Comparison of ENCODE assay signal across 16 cellular contexts in genomic region chr14:78491015-78491414, GRCh38.
DNase-seq lines count a peak whose midpoint lies in the region; ATAC-seq and TF ChIP-seq lines count a peak whose summit lies in the region.
"Had no signal": no experiment of that assay in that cellular context is flagged by ENCODE, and none has a peak within 500 bp of the region (broad histone marks: within the 10 kb centered on the region; RNA-seq: fewer than 3 reads in every experiment).

No MANE protein-coding gene starts in this region.

- H3K27ac ChIP-seq in endodermal cell (ENCODE audit: low read depth, low read length) = peak overlapping the region; percentile 83
- H3K27ac ChIP-seq: 22Rv1, BLaER1 had no signal

- no peaks in the 10 kb centered on the region for H3K9me3 ChIP-seq in endodermal cell (ENCODE audit: control insufficient read depth, low read length)
- H3K9me3 ChIP-seq in neuron (ENCODE audit: low read length) = no peaks in the 10 kb centered on the region
- H3K9me3 ChIP-seq: BLaER1, Caco-2 had no signal

- 87 to 89% methylated on average over 4 to 6 of the region's 6 CpGs for WGBS in endodermal cell (ENCODE audit: insufficient coverage in 1 of 2, insufficient read length in 1 of 2), 2 experiments

- no peaks in the 10 kb centered on the region for H3K36me3 Mint-ChIP-seq in brain
- H3K36me3 Mint-ChIP-seq in endodermal cell (ENCODE audit: low read depth) = no peaks in the 10 kb centered on the region
- H3K36me3 Mint-ChIP-seq in naive thymus-derived CD8-positive, alpha-beta T cell = no peaks in the 10 kb centered on the region
- H3K36me3 Mint-ChIP-seq: CD8-positive, alpha-beta memory T cell had no signal

- ATAC-seq in naive thymus-derived CD8-positive, alpha-beta T cell = no peak
- ATAC-seq: GM12878, GM23338 had no signal

- no peak overlapping the region for H3K4me3 ChIP-seq in endodermal cell (ENCODE audit: low read length)
- peak overlapping the region; percentile 10 for H3K4me3 ChIP-seq in neuron (ENCODE audit: low read length)
- H3K4me3 ChIP-seq: BLaER1, GM12878, GM23338 had no signal

- H3K4me1 Mint-ChIP-seq in brain = peaks cover 32% of the 10 kb centered on the region
- no peaks in the 10 kb centered on the region for H3K4me1 Mint-ChIP-seq in endodermal cell
- peaks cover 0 to 2% (median 0%) of the 10 kb centered on the region in 4 donors for H3K4me1 Mint-ChIP-seq in naive thymus-derived CD8-positive, alpha-beta T cell
- H3K4me1 Mint-ChIP-seq: CD8-positive, alpha-beta memory T cell had no signal

- H3K36me3 ChIP-seq in endodermal cell (ENCODE audit: control insufficient read depth, insufficient read depth, low read length) (no peaks in the 10 kb centered on the region), neuron (ENCODE audit: insufficient read depth, low read length) (no peaks in the 10 kb centered on the region)
- H3K36me3 ChIP-seq: BLaER1 had no signal

- H3K9ac ChIP-seq in endodermal cell (ENCODE audit: extremely low read depth, low read length, poor library complexity, severe bottlenecking) = no peak overlapping the region
- H3K9ac ChIP-seq: BLaER1 had no signal

- no peak overlapping the region for H3K4me3 Mint-ChIP-seq in brain
- no peak overlapping the region for H3K4me3 Mint-ChIP-seq in endodermal cell
- H3K4me3 Mint-ChIP-seq in naive thymus-derived CD8-positive, alpha-beta T cell = no peak overlapping the region
- H3K4me3 Mint-ChIP-seq: CD8-positive, alpha-beta memory T cell; GM23338; H9 had no signal

- peaks cover 0 to 2% (median 0%) of the 10 kb centered on the region in 5 experiments for H3K9me3 Mint-ChIP-seq in brain
- H3K9me3 Mint-ChIP-seq in endodermal cell = no peaks in the 10 kb centered on the region
- peaks cover 0 to 2% (median 0%) of the 10 kb centered on the region in 9 donors for H3K9me3 Mint-ChIP-seq in naive thymus-derived CD8-positive, alpha-beta T cell
- H3K9me3 Mint-ChIP-seq: CD8-positive, alpha-beta memory T cell; GM23338; H9 had no signal

- H3K27me3 ChIP-seq in endodermal cell (ENCODE audit: control insufficient read depth, insufficient read depth, low read length, poor library complexity, severe bottlenecking) (no peaks in the 10 kb centered on the region), neuron (ENCODE audit: insufficient read depth, low read length) (no peaks in the 10 kb centered on the region)
- H3K27me3 ChIP-seq: BLaER1 had no signal

- no peak overlapping the region for H2AFZ ChIP-seq in neuron (ENCODE audit: low read depth, low read length)
- H2AFZ ChIP-seq: GM23338 had no signal

- no peaks in the 10 kb centered on the region for H3K4me1 ChIP-seq in endodermal cell (ENCODE audit: control insufficient read depth, insufficient read depth, low read length)
- H3K4me1 ChIP-seq in neuron (ENCODE audit: insufficient read depth, low read length) = no peaks in the 10 kb centered on the region
- H3K4me1 ChIP-seq: BLaER1, Caco-2 had no signal

- H3K27ac Mint-ChIP-seq in brain = peak overlapping the region; percentile 58 to 88 (median 62)
- no peak overlapping the region for H3K27ac Mint-ChIP-seq in endodermal cell
- no peak overlapping the region for H3K27ac Mint-ChIP-seq in naive thymus-derived CD8-positive, alpha-beta T cell
- H3K27ac Mint-ChIP-seq: CD8-positive, alpha-beta memory T cell; GM23338; H9 had no signal

- H3K27me3 Mint-ChIP-seq in brain (no peaks in the 10 kb centered on the region), endodermal cell (ENCODE audit: insufficient read depth) (no peaks in the 10 kb centered on the region)
- peaks cover 0 to 6% (median 1%) of the 10 kb centered on the region in 5 donors for H3K27me3 Mint-ChIP-seq in naive thymus-derived CD8-positive, alpha-beta T cell
- H3K27me3 Mint-ChIP-seq: CD8-positive, alpha-beta memory T cell had no signal

- no peak for TF ChIP-seq CTCF in brain (conservative IDR thresholded peaks at IDR 0.05)
- TF ChIP-seq CTCF in endodermal cell (conservative IDR thresholded peaks at IDR 0.05) = no peak

- POLR2A ChIA-PET in naive thymus-derived CD8-positive, alpha-beta T cell (lab: Charles Lee) = no interaction called here

- peak in 2 of 3 experiments; percentile 27 to 68 for DNase-seq in NCI-H1417 (lab: John Stamatoyannopoulos, UW)
- DNase-seq in NCI-H1417 treated with DMSO at 0.1 percent for 48 hours (lab: John Stamatoyannopoulos, UW) = no peak
- DNase-seq in endodermal cell = no peak
- DNase-seq in NCI-H1694 treated with DMSO at 0.1 percent for 48 hours (lab: John Stamatoyannopoulos, UW) = no peak
- no peak for DNase-seq in cerebellar nuclear complex (lab: John Stamatoyannopoulos, UW)
- DNase-seq in naive thymus-derived CD8-positive, alpha-beta T cell = no peak
- DNase-seq: Caco-2; CD8-positive, alpha-beta memory T cell; DMS 273 treated with DMSO at 0.1 percent for 48 hours; H9 had no signal

Comparison
In these comparisons a context has a peak if more than half of its experiments do, and no peak if none do; other contexts are left out.
1. DNase-seq: peak in NCI-H1417 (2 of 3); none in NCI-H1417 treated with DMSO at 0.1 percent for 48 hours (single experiment), endodermal cell (single experiment), NCI-H1694 treated with DMSO at 0.1 percent for 48 hours (single experiment), cerebellar nuclear complex (0 of 2) and naive thymus-derived CD8-positive, alpha-beta T cell (0 of 10).
2. H3K27ac Mint-ChIP-seq: peak in brain (5 of 5); none in endodermal cell (single experiment) and naive thymus-derived CD8-positive, alpha-beta T cell (0 of 10).